16 cellular contexts compared by ENCODE assay signal in the genomic region with DNA sequence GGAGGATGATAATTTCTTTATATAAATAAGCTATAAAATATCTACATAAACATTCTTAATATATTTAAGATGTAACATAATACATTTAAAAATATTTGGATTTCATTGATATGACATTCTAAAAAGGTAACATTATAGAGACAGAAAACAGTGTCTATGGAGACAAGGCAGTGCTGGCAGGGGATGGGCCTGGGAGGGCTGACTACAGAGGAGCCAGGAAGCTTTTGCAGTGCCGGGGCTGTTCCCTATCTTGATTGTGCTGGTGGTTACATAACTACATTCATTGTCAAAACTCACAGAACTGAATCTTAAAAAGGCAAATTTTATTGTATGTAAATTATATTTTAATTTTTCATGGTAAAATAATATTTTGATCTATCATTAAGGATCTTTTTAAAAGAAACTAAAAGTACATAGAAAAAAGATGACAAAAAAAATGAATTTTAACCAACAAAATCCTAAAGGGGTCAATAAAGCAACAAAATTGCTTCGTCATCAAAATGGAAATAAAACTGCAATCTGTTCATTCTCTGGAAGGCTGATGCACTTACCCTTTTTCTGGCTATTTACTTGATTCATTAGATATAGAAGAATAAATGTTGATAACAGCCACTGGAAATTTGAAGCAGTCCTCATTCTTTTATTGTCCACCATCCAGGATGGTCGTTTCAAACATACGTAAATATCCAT.
DNase-seq lines count a peak whose midpoint lies in the region; ATAC-seq and FAIRE-seq lines count a peak whose summit lies in the region.
"Had no signal": no experiment of that assay in that cellular context is flagged by ENCODE, and none has a peak within 500 bp of the region (broad histone marks: within the 10 kb centered on the region; RNA-seq: fewer than 3 reads in every experiment).

No MANE protein-coding gene starts in this region.

- no peak for ATAC-seq in GM21367 (IDR thresholded peaks at IDR 0.05; ENCODE audit: unreplicated experiment)

- DNase-seq in NCI-H2107 treated with DMSO at 0.1 percent for 48 hours (lab: John Stamatoyannopoulos, UW; ENCODE audit: unreplicated experiment) (peak; percentile 30), NCI-H2107 (lab: John Stamatoyannopoulos, UW) (no peak), NCI-H1092 treated with DMSO at 0.1 percent for 48 hours (lab: John Stamatoyannopoulos, UW) (peak; percentile 71), medulla oblongata (ENCODE audit: extremely low spot score) (peak; percentile 53), NCI-H748 (lab: John Stamatoyannopoulos, UW; ENCODE audit: unreplicated experiment) (no peak)
- DNase-seq in stimulated activated CD8-positive, alpha-beta memory T cell treated with anti-CD3 and anti-CD28 coated beads, Interleukin-4, amount 100 ng/mL, for 48 hours = no peak
- DNase-seq: 8988T, COR-L47, DMS153, H7, Kasumi-1, NCI-H1436 treated with DMSO at 0.1 percent for 48 hours, NCI-H2081, SJCRH30 had no signal

- peak; percentile 75 for FAIRE-seq in endometrium (lab: Jason Lieb, UNC)

Comparison
In these comparisons a context has a peak if more than half of its experiments do, and no peak if none do; other contexts are left out.
1. DNase-seq: peak in NCI-H2107 treated with DMSO at 0.1 percent for 48 hours (single experiment), NCI-H1092 treated with DMSO at 0.1 percent for 48 hours (single experiment) and medulla oblongata (single experiment); none in NCI-H2107 (single experiment), stimulated activated CD8-positive, alpha-beta memory T cell treated with anti-CD3 and anti-CD28 coated beads, Interleukin-4, amount 100 ng/mL, for 48 hours (single experiment) and NCI-H748 (single experiment).